ENCODE assay signal across 33 cellular contexts in the genomic region with DNA sequence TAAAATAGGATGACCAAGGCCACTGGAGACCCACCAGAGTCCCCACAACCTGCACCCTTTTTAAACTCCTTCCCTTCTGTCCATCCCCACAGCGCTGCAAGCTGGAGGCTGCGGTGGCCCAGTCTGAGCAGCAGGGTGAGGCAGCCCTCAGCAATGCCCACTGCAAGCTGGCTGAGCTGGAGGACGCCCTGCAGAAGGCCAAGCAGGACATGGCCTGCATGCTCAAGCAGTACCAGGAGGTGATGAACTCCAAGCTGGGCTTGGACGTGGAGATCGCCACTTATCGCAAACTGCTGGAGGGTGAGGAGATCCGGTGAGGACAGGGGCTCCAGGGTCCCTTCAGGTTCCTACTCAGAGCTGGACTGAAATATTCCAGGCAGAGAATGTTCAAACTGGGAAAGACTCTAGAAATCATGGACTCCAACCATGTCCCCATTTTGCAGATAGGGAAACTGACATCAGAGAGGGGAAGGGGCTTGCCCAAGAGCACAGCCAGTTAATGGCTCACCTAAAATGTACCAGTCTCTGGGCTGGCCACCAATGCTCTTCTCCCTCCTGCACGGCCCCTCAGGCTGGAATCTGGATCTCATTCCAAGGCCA. TPM values are rescaled to one million over a fixed set of nuclear protein-coding genes. Genes with fewer than 3 reads are reported as not detected.
"Had no signal": no experiment of that assay in that cellular context is flagged by ENCODE, and none has a peak within 500 bp of the region (broad histone marks: within the 10 kb centered on the region; RNA-seq: fewer than 3 reads in every experiment).

No MANE protein-coding gene starts in this region.

- H3K9me3 ChIP-seq: esophagus muscularis mucosa, gastroesophageal sphincter, heart left ventricle, left lung, pancreas, right lobe of liver, thoracic aorta, transverse colon, upper lobe of right lung, uterus had no signal

- H3K4me1 ChIP-seq: transverse colon, uterus had no signal

- DNase-seq: effector CD4-positive, alpha-beta T cell; foreskin keratinocyte; heart left ventricle; left cardiac atrium; left lung; mesendoderm; nephron progenitor cell; occipital lobe; pancreas; retina; right lobe of liver; stimulated activated CD4-positive, alpha-beta T cell treated with anti-CD3 and anti-CD28 coated beads, Interleukin-12 subunit alpha, Interleukin-12 subunit beta, amount 100 ng/mL, for 4 hours; stimulated activated CD4-positive, alpha-beta T cell treated with anti-CD3 and anti-CD28 coated beads, Interleukin-1b, Interleukin-23, amount 100 ng/mL, for 48 hours; stimulated activated CD4-positive, alpha-beta T cell treated with anti-CD3 and anti-CD28 coated beads, Interleukin-4, amount 100 ng/mL, for 1 hour; stimulated activated CD8-positive, alpha-beta memory T cell treated with anti-CD3 and anti-CD28 coated beads, Interleukin-4, amount 100 ng/mL, for 48 hours; stimulated activated naive CD4-positive, alpha-beta T cell; transverse colon; upper lobe of right lung; uterus had no signal

- H3K4me2 ChIP-seq: hepatocyte, smooth muscle cell had no signal

- H3K4me3 ChIP-seq: dorsolateral prefrontal cortex, esophagus muscularis mucosa, gastroesophageal sphincter, heart left ventricle, hepatocyte, left lung, pancreas, right lobe of liver, smooth muscle cell, thoracic aorta, transverse colon, upper lobe of right lung, uterus had no signal

- H3K36me3 ChIP-seq: esophagus muscularis mucosa, gastroesophageal sphincter, heart left ventricle, left lung, pancreas, right lobe of liver, thoracic aorta, transverse colon, upper lobe of right lung, uterus had no signal

- H3K27ac ChIP-seq: dorsolateral prefrontal cortex, epithelial cell of prostate, esophagus muscularis mucosa, foreskin keratinocyte, gastroesophageal sphincter, heart left ventricle, hepatocyte, left lung, pancreas, right lobe of liver, thoracic aorta, transverse colon, upper lobe of right lung, uterus had no signal

- H3K27me3 ChIP-seq: pancreas, right lobe of liver, transverse colon, uterus had no signal

- ATAC-seq: gastroesophageal sphincter; heart left ventricle; left lung; naive thymus-derived CD8-positive, alpha-beta T cell; pancreas; upper lobe of right lung had no signal

- H2AFZ ChIP-seq: hepatocyte had no signal

RNA-seq across cellular contexts. Expression of a gene that starts 17.2 kb away (rescaled TPM):
- total RNA-seq: dorsolateral prefrontal cortex; esophagus muscularis mucosa; fibroblast of lung; foreskin keratinocyte; gastroesophageal sphincter; heart left ventricle; hepatocyte; kidney epithelial cell; left cardiac atrium; left lung; lung microvascular endothelial cell; myocyte; naive thymus-derived CD8-positive, alpha-beta T cell; occipital lobe; pancreas; posterior vena cava; right lobe of liver; smooth muscle cell; thoracic aorta; transverse colon; upper lobe of right lung had no signal
- polyA plus RNA-seq: fibroblast of lung; foreskin keratinocyte; heart left ventricle; hepatocyte; naive thymus-derived CD8-positive, alpha-beta T cell; pancreas; smooth muscle cell had no signal

RNA-seq across cellular contexts. Expression of a gene that starts 28.9 kb away (rescaled TPM):
- total RNA-seq: esophagus muscularis mucosa; fibroblast of lung; foreskin keratinocyte; gastroesophageal sphincter; heart left ventricle; hepatocyte; kidney epithelial cell; left cardiac atrium; left lung; lung microvascular endothelial cell; myocyte; naive thymus-derived CD8-positive, alpha-beta T cell; occipital lobe; pancreas; posterior vena cava; pulmonary artery endothelial cell; right lobe of liver; smooth muscle cell; thoracic aorta; transverse colon; upper lobe of right lung had no signal
- polyA plus RNA-seq: fibroblast of lung; foreskin keratinocyte; heart left ventricle; hepatocyte; naive thymus-derived CD8-positive, alpha-beta T cell; pancreas; smooth muscle cell had no signal

RNA-seq across cellular contexts. Expression of a gene that starts 35.3 kb away (rescaled TPM):
- total RNA-seq: esophagus muscularis mucosa; fibroblast of lung; foreskin keratinocyte; gastroesophageal sphincter; heart left ventricle; hepatocyte; kidney epithelial cell; left cardiac atrium; left lung; lung microvascular endothelial cell; myocyte; naive thymus-derived CD8-positive, alpha-beta T cell; occipital lobe; pancreas; posterior vena cava; pulmonary artery endothelial cell; right lobe of liver; thoracic aorta; transverse colon; upper lobe of right lung had no signal
- polyA plus RNA-seq: fibroblast of lung; foreskin keratinocyte; heart left ventricle; hepatocyte; naive thymus-derived CD8-positive, alpha-beta T cell; pancreas had no signal

RNA-seq across cellular contexts. Expression of a gene that starts 56.0 kb away (rescaled TPM):
- total RNA-seq: esophagus muscularis mucosa; fibroblast of lung; foreskin keratinocyte; gastroesophageal sphincter; heart left ventricle; hepatocyte; kidney epithelial cell; left cardiac atrium; left lung; lung microvascular endothelial cell; myocyte; naive thymus-derived CD8-positive, alpha-beta T cell; occipital lobe; pancreas; posterior vena cava; pulmonary artery endothelial cell; right lobe of liver; smooth muscle cell; thoracic aorta; transverse colon; upper lobe of right lung; uterus had no signal
- polyA plus RNA-seq: fibroblast of lung; foreskin keratinocyte; heart left ventricle; hepatocyte; naive thymus-derived CD8-positive, alpha-beta T cell; pancreas had no signal

RNA-seq across cellular contexts. Expression of a gene that starts 58.8 kb away (rescaled TPM):
- total RNA-seq: fibroblast of lung; foreskin keratinocyte; heart left ventricle; hepatocyte; left cardiac atrium; left lung; lung microvascular endothelial cell; naive thymus-derived CD8-positive, alpha-beta T cell; occipital lobe; posterior vena cava; pulmonary artery endothelial cell; transverse colon; upper lobe of right lung; uterus had no signal
- polyA plus RNA-seq: fibroblast of lung; heart left ventricle; hepatocyte; naive thymus-derived CD8-positive, alpha-beta T cell had no signal
